29 cellular contexts compared by ENCODE assay signal in genomic region chr4:139108567-139109128, GRCh38.
"Had no signal": no experiment of that assay in that cellular context is flagged by ENCODE, and none has a peak within 500 bp of the region (broad histone marks: within the 10 kb centered on the region; RNA-seq: fewer than 3 reads in every experiment).

No MANE protein-coding gene starts in this region.

- H3K27ac ChIP-seq: ascending aorta, cardiac muscle cell, SJCRH30, WERI-Rb-1 had no signal

- H3K36me3 Mint-ChIP-seq: activated naive CD8-positive, alpha-beta T cell treated with anti-CD3 and anti-CD28 coated beads for 36 hours had no signal

- H3K9me3 ChIP-seq: ascending aorta, SJCRH30 had no signal

- H3K27ac Mint-ChIP-seq: activated CD4-positive, alpha-beta T cell treated with anti-CD3 and anti-CD28 coated beads, Interleukin-2, amount 10 ng/mL, durations not matched to agents 24 days and 14 days; activated CD8-positive, alpha-beta T cell treated with anti-CD3 and anti-CD28 coated beads for 36 hours; activated naive CD8-positive, alpha-beta T cell treated with anti-CD3 and anti-CD28 coated beads for 36 hours; activated T-cell treated with anti-CD3 and anti-CD28 coated beads, Interleukin-2, amount 50 U/mL, for 72 hours; activated T-helper 17 cell treated with anti-CD3 and anti-CD28 coated beads, Interleukin-2, amount 50 U/mL, for 72 hours had no signal

- H3K4me3 ChIP-seq: ascending aorta, cardiac muscle cell, SJCRH30, SK-N-MC had no signal

- H3K4me1 Mint-ChIP-seq: activated CD4-positive, alpha-beta T cell treated with anti-CD3 and anti-CD28 coated beads, Interleukin-2, amount 10 ng/mL, durations not matched to agents 24 days and 14 days; activated naive CD8-positive, alpha-beta T cell treated with anti-CD3 and anti-CD28 coated beads for 36 hours; activated T-helper 17 cell treated with anti-CD3 and anti-CD28 coated beads, Interleukin-2, amount 50 U/mL, for 72 hours; central memory CD8-positive, alpha-beta T cell had no signal

- H3K27me3 Mint-ChIP-seq: activated CD4-positive, alpha-beta T cell treated with anti-CD3 and anti-CD28 coated beads, Interleukin-2, amount 10 ng/mL, durations not matched to agents 24 days and 14 days; activated CD8-positive, alpha-beta T cell treated with anti-CD3 and anti-CD28 coated beads for 36 hours; activated naive CD8-positive, alpha-beta T cell treated with anti-CD3 and anti-CD28 coated beads for 36 hours; activated T-helper 17 cell treated with anti-CD3 and anti-CD28 coated beads, Interleukin-2, amount 50 U/mL, for 72 hours; central memory CD8-positive, alpha-beta T cell had no signal

- DNase-seq: activated CD4-positive, alpha-beta T cell treated with anti-CD3 and anti-CD28 coated beads, Interleukin-2, amount 10 ng/mL, durations not matched to agents 24 days and 14 days; activated CD4-positive, alpha-beta T cell treated with anti-CD3 and anti-CD28 coated beads, Interleukin-2, amount 50 U/mL, for 4 hours; activated CD8-positive, alpha-beta T cell treated with anti-CD3 and anti-CD28 coated beads for 36 hours; activated effector memory CD4-positive, alpha-beta T cell treated with anti-CD3 and anti-CD28 coated beads, Interleukin-2, amount 50 U/mL, for 16 hours; activated naive CD4-positive, alpha-beta T cell; activated naive CD4-positive, alpha-beta T cell treated with anti-CD3 and anti-CD28 coated beads, Interleukin-2, amount 50 U/mL, for 16 hours; activated naive CD8-positive, alpha-beta T cell treated with anti-CD3 and anti-CD28 coated beads for 36 hours; activated T-cell treated with anti-CD3 and anti-CD28 coated beads, Interleukin-2, amount 50 U/mL, for 1 hour; activated T-cell treated with anti-CD3 and anti-CD28 coated beads, Interleukin-2, amount 50 U/mL, for 72 hours; amygdala; MV-4-11; NCI-H1092; NCI-H1436 treated with DMSO at 0.1 percent for 48 hours; NCI-H1694 treated with DMSO at 0.1 percent for 48 hours; NCI-H2029; NCI-H345; NCI-H524 treated with DMSO at 0.1 percent for 48 hours; NK-92 treated with Interleukin-12 subunit alpha and Interleukin-12 subunit beta, amount 100 ng/mL, for 24 hours; OCI-M1; SHP77; SJCRH30; T1000; WERI-Rb-1 had no signal

- H3K9me3 Mint-ChIP-seq: activated CD4-positive, alpha-beta T cell treated with anti-CD3 and anti-CD28 coated beads, Interleukin-2, amount 10 ng/mL, durations not matched to agents 24 days and 14 days; activated CD8-positive, alpha-beta T cell treated with anti-CD3 and anti-CD28 coated beads for 36 hours; activated naive CD8-positive, alpha-beta T cell treated with anti-CD3 and anti-CD28 coated beads for 36 hours; activated T-cell treated with anti-CD3 and anti-CD28 coated beads, Interleukin-2, amount 50 U/mL, for 72 hours; activated T-helper 17 cell treated with anti-CD3 and anti-CD28 coated beads, Interleukin-2, amount 50 U/mL, for 72 hours; central memory CD8-positive, alpha-beta T cell had no signal

- H3K27me3 ChIP-seq: ascending aorta, cardiac muscle cell, SJCRH30 had no signal

- H3K4me3 Mint-ChIP-seq: activated CD4-positive, alpha-beta T cell treated with anti-CD3 and anti-CD28 coated beads, Interleukin-2, amount 10 ng/mL, durations not matched to agents 24 days and 14 days; activated CD8-positive, alpha-beta T cell treated with anti-CD3 and anti-CD28 coated beads for 36 hours; activated naive CD8-positive, alpha-beta T cell treated with anti-CD3 and anti-CD28 coated beads for 36 hours; activated T-cell treated with anti-CD3 and anti-CD28 coated beads, Interleukin-2, amount 50 U/mL, for 72 hours; activated T-helper 17 cell treated with anti-CD3 and anti-CD28 coated beads, Interleukin-2, amount 50 U/mL, for 72 hours; central memory CD8-positive, alpha-beta T cell had no signal

- H3K4me1 ChIP-seq: ascending aorta, SJCRH30 had no signal

- ATAC-seq: activated CD8-positive, alpha-beta T cell treated with anti-CD3 and anti-CD28 coated beads for 36 hours; activated T-cell treated with anti-CD3 and anti-CD28 coated beads, Interleukin-2, amount 50 U/mL, for 72 hours; activated T-helper 17 cell treated with anti-CD3 and anti-CD28 coated beads, Interleukin-2, amount 50 U/mL, for 72 hours; Panc1 had no signal

- H3K36me3 ChIP-seq: cardiac muscle cell, SJCRH30 had no signal
